ENCODE assay signal across 1 cellular context in genomic region chr19:34501339-34502320, GRCh38.
TF ChIP-seq lines count a peak whose summit lies in the region.

No MANE protein-coding gene starts in this region.

TF ChIP-seq in HepG2, 621 proteins besides CTCF, POLR2A, EP300 and RAD21 (continued from another document and continues in another):
- TF ChIP-seq ARID4A (CRISPR knock-in tag; IDR thresholded peaks at IDR 0.05; ENCODE audit: borderline replicate concordance) (peak; percentile 47; the same call in 1 of the 2 replicates), PCBP1 (IDR thresholded peaks at IDR 0.05; ENCODE audit: borderline replicate concordance, low read depth, low read length) (0 out of 2 replicates have a peak, but pooled peaks have one; percentile 48), ZNF674 (CRISPR knock-in tag; IDR thresholded peaks at IDR 0.05; ENCODE audit: low read depth) (no peak), DMTF1 (CRISPR knock-in tag; IDR thresholded peaks at IDR 0.05) (no peak), GABPB1 (CRISPR knock-in tag; IDR thresholded peaks at IDR 0.05) (peak; percentile 60; the same call in 1 of the 2 replicates), ZBTB34 (CRISPR knock-in tag; IDR thresholded peaks at IDR 0.05) (no peak), ZNF460 (CRISPR knock-in tag; IDR thresholded peaks at IDR 0.05; ENCODE audit: borderline replicate concordance) (no peak), KDM3A (CRISPR knock-in tag; IDR thresholded peaks at IDR 0.05; ENCODE audit: low read depth) (peak; percentile 86; the same call in 1 of the 2 replicates), SOX5 (CRISPR knock-in tag; IDR thresholded peaks at IDR 0.05; ENCODE audit: borderline replicate concordance) (no peak), ERF (CRISPR knock-in tag; IDR thresholded peaks at IDR 0.05) (peak; percentile 84), KMT2A (CRISPR knock-in tag; IDR thresholded peaks at IDR 0.05) (no peak), PTBP1 (IDR thresholded peaks at IDR 0.05; ENCODE audit: low read depth, low read length, poor library complexity, severe bottlenecking) (peak; percentile 94), ZNF788 (CRISPR knock-in tag; IDR thresholded peaks at IDR 0.05; ENCODE audit: borderline replicate concordance) (peak; percentile 42; the same call in 1 of the 2 replicates), ZNF317 (CRISPR knock-in tag; IDR thresholded peaks at IDR 0.05) (no peak), EHMT2 (IDR thresholded peaks at IDR 0.05; ENCODE audit: borderline replicate concordance, low read depth, low read length) (no peak), ZNF224 (CRISPR knock-in tag; IDR thresholded peaks at IDR 0.05) (0 out of 2 replicates have a peak, but pooled peaks have one; percentile 39), ZNF44 (CRISPR knock-in tag; IDR thresholded peaks at IDR 0.05) (no peak), TARDBP (CRISPR knock-in tag; IDR thresholded peaks at IDR 0.05) (peak; percentile 72; the same call in 1 of the 2 replicates), ZNF326 (CRISPR knock-in tag; IDR thresholded peaks at IDR 0.05; ENCODE audit: borderline replicate concordance) (no peak), KMT2B (CRISPR knock-in tag; IDR thresholded peaks at IDR 0.05) (no peak), TFE3 (CRISPR knock-in tag; IDR thresholded peaks at IDR 0.05) (no peak), ZFYVE20 (CRISPR knock-in tag; IDR thresholded peaks at IDR 0.05; ENCODE audit: borderline replicate concordance, low read depth) (no peak), DPF2 (CRISPR knock-in tag; IDR thresholded peaks at IDR 0.05; ENCODE audit: borderline replicate concordance, low read depth) (no peak), GMEB2 (CRISPR knock-in tag; IDR thresholded peaks at IDR 0.05; ENCODE audit: low read depth) (no peak), DRAP1 (CRISPR knock-in tag; IDR thresholded peaks at IDR 0.05) (no peak), SNAI1 (CRISPR knock-in tag; IDR thresholded peaks at IDR 0.05; ENCODE audit: borderline replicate concordance) (no peak), IKZF4 (CRISPR knock-in tag; IDR thresholded peaks at IDR 0.05; ENCODE audit: borderline replicate concordance, low read depth, not compliant biosample characterization) (no peak), MAFF (IDR thresholded peaks at IDR 0.05; ENCODE audit: low read depth, low read length) (no peak), KDM2A (CRISPR knock-in tag; IDR thresholded peaks at IDR 0.05; ENCODE audit: borderline replicate concordance, low read depth) (peak; percentile 89), ZNF770 (CRISPR knock-in tag; IDR thresholded peaks at IDR 0.05) (0 out of 2 replicates have a peak, but pooled peaks have one; percentile 14), ZNF264 (CRISPR knock-in tag; IDR thresholded peaks at IDR 0.05) (no peak), GTF3A (CRISPR knock-in tag; conservative IDR thresholded peaks at IDR 0.05) (no peak), ZSCAN29 (CRISPR knock-in tag; conservative IDR thresholded peaks at IDR 0.05) (no peak), KDM5B (CRISPR knock-in tag; IDR thresholded peaks at IDR 0.05; ENCODE audit: borderline replicate concordance) (peak; percentile 67; the same call in 1 of the 2 replicates), SRSF1 (optimal IDR thresholded peaks at IDR 0.05; ENCODE audit: low read depth, low read length) (no peak), KAT8 (CRISPR knock-in tag; IDR thresholded peaks at IDR 0.05) (peak; percentile 45; the same call in 1 of the 2 replicates), MYC (CRISPR knock-in tag; IDR thresholded peaks at IDR 0.05; ENCODE audit: borderline replicate concordance) (peak; percentile 39; the same call in 1 of the 2 replicates), ZEB1 (IDR thresholded peaks at IDR 0.05; ENCODE audit: insufficient replicate concordance, low read depth) (no peak), NAIF1 (CRISPR knock-in tag; IDR thresholded peaks at IDR 0.05; ENCODE audit: borderline replicate concordance) (no peak), LBX2 (CRISPR knock-in tag; IDR thresholded peaks at IDR 0.05; ENCODE audit: borderline replicate concordance) (no peak), REXO4 (CRISPR knock-in tag; IDR thresholded peaks at IDR 0.05; ENCODE audit: borderline replicate concordance) (no peak), ZNF691 (CRISPR knock-in tag; IDR thresholded peaks at IDR 0.05; ENCODE audit: borderline replicate concordance, low read depth) (0 out of 2 replicates have a peak, but pooled peaks have one; percentile 77), TRAFD1 (CRISPR knock-in tag; IDR thresholded peaks at IDR 0.05; ENCODE audit: borderline replicate concordance) (no peak), SP2 (CRISPR knock-in tag; IDR thresholded peaks at IDR 0.05) (no peak), ZNF431 (CRISPR knock-in tag; IDR thresholded peaks at IDR 0.05; ENCODE audit: borderline replicate concordance, low read depth) (no peak), XRCC5 (optimal IDR thresholded peaks at IDR 0.05; ENCODE audit: low read length) (peak; percentile 96), ZNF83 (CRISPR knock-in tag; IDR thresholded peaks at IDR 0.05; ENCODE audit: borderline replicate concordance) (no peak), ZNF619 (CRISPR knock-in tag; IDR thresholded peaks at IDR 0.05) (0 out of 2 replicates have a peak, but pooled peaks have one; percentile 65)
